Comparison of ENCODE assay signal across 1 cellular context in the genomic region with DNA sequence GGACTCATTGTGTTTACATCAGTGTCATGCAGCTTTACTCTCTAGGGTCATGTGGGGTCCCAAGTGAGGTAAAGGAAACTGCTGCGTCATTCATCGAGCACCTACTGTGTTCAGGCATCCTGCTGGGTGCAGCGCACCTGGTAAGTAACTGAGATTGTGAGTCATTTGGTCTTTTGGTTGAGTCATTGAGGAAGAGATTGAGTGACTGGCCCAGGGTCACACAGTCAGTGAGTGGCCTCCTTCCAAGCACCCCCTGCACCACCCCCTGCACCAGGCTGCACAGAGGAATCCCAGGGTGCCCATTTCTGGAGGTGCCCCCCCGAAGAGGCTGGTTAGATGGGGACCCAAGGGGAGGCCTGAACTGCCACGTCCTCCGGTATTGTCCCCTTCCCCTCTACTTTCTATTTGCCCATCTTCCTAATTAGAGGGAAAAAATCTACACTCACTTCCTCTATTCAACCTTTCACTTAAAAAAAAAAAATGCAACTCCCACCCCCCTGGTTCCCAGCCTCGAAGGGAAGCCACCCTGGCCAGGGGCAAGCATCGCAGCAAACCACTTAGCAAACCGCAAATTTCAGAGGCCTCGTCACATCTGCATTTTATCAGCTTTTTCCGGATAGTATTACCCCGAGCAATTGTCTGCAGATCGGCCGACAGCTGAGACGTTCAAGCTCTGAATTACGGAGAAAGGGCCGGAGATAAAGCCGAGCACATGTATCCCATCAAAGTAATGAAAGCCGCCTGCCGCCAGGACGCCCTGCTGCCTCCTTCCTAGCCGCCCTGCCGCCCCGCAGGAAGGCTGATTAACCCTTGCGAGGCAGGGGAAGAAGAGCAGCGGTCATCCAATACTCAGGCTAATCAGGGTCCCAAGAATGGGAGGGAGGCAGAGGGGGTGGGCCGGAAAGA.
A peak's percentile ranks its signal among the peaks of the same experiment; 100 is the strongest.
TF ChIP-seq lines count a peak whose summit lies in the region.

No MANE protein-coding gene starts in this region.

TF ChIP-seq in SK-N-SH, 30 proteins besides CTCF, POLR2A, EP300 and RAD21 (continued from another document):
- TF ChIP-seq, protein P1, sequence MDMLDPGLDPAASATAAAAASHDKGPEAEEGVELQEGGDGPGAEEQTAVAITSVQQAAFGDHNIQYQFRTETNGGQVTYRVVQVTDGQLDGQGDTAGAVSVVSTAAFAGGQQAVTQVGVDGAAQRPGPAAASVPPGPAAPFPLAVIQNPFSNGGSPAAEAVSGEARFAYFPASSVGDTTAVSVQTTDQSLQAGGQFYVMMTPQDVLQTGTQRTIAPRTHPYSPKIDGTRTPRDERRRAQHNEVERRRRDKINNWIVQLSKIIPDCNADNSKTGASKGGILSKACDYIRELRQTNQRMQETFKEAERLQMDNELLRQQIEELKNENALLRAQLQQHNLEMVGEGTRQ (IDR thresholded peaks at IDR 0.05; ENCODE audit: borderline replicate concordance, low read depth, low read length): no peak; the same call in 1 of the 2 replicates
- TF ChIP-seq ELF1 (IDR thresholded peaks at IDR 0.05) (no peak), RXRA (IDR thresholded peaks at IDR 0.05; ENCODE audit: borderline replicate concordance, low read depth) (peak; percentile 42; the same call in 1 of the 2 replicates), RCOR1 (IDR thresholded peaks at IDR 0.05; ENCODE audit: low read length) (peak; percentile 100), SIN3A (IDR thresholded peaks at IDR 0.05; ENCODE audit: borderline replicate concordance, low read depth, low read length) (0 out of 2 replicates have a peak, but pooled peaks have one; percentile 22), FOSL2 (IDR thresholded peaks at IDR 0.05; ENCODE audit: borderline replicate concordance, low read depth) (peak; percentile 42; the same call in 1 of the 2 replicates), NRF1 (IDR thresholded peaks at IDR 0.05; ENCODE audit: low read depth, low read length) (no peak), GATA2 (CRISPR knock-in tag; IDR thresholded peaks at IDR 0.05) (peak; percentile 98), RFX5 (IDR thresholded peaks at IDR 0.05; ENCODE audit: low read length) (no peak), FOXJ3 (CRISPR knock-in tag; IDR thresholded peaks at IDR 0.05) (peak; percentile 98), EZH2phosphoT487 (IDR thresholded peaks at IDR 0.05; ENCODE audit: borderline replicate concordance, low read depth) (no peak), YY1 (IDR thresholded peaks at IDR 0.05; ENCODE audit: low read depth) (no peak), CHD2 (IDR thresholded peaks at IDR 0.05; ENCODE audit: low read length, partially characterized antibody) (peak; percentile 89), POLR2AphosphoS5 (IDR thresholded peaks at IDR 0.05; ENCODE audit: low read depth, low read length) (peak; percentile 93), TCF12 (IDR thresholded peaks at IDR 0.05) (peak; percentile 99)
- TF ChIP-seq, protein P2, sequence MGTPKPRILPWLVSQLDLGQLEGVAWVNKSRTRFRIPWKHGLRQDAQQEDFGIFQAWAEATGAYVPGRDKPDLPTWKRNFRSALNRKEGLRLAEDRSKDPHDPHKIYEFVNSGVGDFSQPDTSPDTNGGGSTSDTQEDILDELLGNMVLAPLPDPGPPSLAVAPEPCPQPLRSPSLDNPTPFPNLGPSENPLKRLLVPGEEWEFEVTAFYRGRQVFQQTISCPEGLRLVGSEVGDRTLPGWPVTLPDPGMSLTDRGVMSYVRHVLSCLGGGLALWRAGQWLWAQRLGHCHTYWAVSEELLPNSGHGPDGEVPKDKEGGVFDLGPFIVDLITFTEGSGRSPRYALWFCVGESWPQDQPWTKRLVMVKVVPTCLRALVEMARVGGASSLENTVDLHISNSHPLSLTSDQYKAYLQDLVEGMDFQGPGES (IDR thresholded peaks at IDR 0.05; ENCODE audit: low read depth, low read length): no peak
- TF ChIP-seq, protein P3, sequence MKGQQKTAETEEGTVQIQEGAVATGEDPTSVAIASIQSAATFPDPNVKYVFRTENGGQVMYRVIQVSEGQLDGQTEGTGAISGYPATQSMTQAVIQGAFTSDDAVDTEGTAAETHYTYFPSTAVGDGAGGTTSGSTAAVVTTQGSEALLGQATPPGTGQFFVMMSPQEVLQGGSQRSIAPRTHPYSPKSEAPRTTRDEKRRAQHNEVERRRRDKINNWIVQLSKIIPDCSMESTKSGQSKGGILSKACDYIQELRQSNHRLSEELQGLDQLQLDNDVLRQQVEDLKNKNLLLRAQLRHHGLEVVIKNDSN (IDR thresholded peaks at IDR 0.05; ENCODE audit: borderline replicate concordance, low read depth): no peak
- TF ChIP-seq, protein P4, sequence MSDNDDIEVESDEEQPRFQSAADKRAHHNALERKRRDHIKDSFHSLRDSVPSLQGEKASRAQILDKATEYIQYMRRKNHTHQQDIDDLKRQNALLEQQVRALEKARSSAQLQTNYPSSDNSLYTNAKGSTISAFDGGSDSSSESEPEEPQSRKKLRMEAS (IDR thresholded peaks at IDR 0.05; ENCODE audit: low read depth): peak; percentile 67
